Comparison of ENCODE assay signal across 1 cellular context in the genomic region with DNA sequence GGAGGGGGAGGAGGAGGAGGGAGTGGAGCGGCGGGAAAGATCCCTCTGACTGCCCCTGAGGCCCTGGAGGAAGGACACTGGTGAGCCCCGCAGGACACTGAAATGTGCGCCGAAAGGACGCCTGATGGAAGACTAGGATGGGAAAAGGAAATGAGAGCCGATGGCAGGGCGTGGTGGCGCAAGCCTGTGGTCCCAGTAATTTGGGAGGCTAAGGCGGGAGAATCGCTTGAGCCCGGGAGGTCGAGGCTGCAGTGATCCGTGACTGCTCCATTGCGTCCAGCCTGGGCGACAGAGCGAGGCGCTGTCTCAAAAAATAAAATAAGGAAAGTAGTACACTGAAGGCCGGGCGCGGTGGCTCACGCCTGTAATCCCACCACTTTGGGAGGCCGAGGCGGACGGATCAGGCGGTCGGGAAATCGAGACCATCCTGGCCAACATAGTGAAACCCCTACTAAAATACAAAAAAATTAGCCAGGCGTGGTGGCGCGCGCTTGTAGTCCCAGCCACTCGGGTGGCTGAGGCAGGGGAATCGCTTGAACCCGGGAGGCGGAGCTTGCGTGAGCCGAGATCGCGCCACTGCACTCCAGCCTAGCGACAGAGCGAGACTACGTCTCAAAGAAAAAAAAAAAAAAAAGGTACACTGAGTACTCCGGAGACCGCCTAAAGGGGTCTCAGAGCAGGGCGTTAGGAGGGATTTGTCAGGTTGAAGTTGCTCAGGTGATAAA.
A peak's percentile ranks its signal among the peaks of the same experiment; 100 is the strongest.
TF ChIP-seq lines count a peak whose summit lies in the region.

No MANE protein-coding gene starts in this region.

TF ChIP-seq in K562, 482 proteins besides CTCF, POLR2A, EP300 and RAD21 (continued from another document):
- TF ChIP-seq, protein P1, sequence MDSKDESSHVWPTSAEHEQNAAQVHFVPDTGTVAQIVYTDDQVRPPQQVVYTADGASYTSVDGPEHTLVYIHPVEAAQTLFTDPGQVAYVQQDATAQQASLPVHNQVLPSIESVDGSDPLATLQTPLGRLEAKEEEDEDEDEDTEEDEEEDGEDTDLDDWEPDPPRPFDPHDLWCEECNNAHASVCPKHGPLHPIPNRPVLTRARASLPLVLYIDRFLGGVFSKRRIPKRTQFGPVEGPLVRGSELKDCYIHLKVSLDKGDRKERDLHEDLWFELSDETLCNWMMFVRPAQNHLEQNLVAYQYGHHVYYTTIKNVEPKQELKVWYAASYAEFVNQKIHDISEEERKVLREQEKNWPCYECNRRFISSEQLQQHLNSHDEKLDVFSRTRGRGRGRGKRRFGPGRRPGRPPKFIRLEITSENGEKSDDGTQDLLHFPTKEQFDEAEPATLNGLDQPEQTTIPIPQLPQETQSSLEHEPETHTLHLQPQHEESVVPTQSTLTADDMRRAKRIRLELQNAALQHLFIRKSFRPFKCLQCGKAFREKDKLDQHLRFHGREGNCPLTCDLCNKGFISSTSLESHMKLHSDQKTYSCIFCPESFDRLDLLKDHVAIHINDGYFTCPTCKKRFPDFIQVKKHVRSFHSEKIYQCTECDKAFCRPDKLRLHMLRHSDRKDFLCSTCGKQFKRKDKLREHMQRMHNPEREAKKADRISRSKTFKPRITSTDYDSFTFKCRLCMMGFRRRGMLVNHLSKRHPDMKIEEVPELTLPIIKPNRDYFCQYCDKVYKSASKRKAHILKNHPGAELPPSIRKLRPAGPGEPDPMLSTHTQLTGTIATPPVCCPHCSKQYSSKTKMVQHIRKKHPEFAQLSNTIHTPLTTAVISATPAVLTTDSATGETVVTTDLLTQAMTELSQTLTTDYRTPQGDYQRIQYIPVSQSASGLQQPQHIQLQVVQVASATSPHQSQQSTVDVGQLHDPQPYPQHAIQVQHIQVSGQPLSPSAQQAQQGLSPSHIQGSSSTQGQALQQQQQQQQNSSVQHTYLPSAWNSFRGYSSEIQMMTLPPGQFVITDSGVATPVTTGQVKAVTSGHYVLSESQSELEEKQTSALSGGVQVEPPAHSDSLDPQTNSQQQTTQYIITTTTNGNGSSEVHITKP (IDR thresholded peaks at IDR 0.05; ENCODE audit: partially characterized antibody): no peak
- TF ChIP-seq FOXK1 (CRISPR knock-in tag; IDR thresholded peaks at IDR 0.05; ENCODE audit: borderline replicate concordance) (no peak), MIER1 (IDR thresholded peaks at IDR 0.05; ENCODE audit: low read depth) (peak; percentile 60; the same call in 1 of the 2 replicates), TAF7 (tag; IDR thresholded peaks at IDR 0.05) (peak; percentile 26; the same call in 1 of the 2 replicates), E2F3 (CRISPR knock-in tag; IDR thresholded peaks at IDR 0.05) (peak; percentile 79; the same call in 1 of the 2 replicates), TEAD2 (tag; IDR thresholded peaks at IDR 0.05) (no peak), TRIM24 (IDR thresholded peaks at IDR 0.05) (peak in 1 of 2 experiments; percentile 41; a peak in 1 of 4 replicates), TCF7 (IDR thresholded peaks at IDR 0.05; ENCODE audit: borderline replicate concordance) (no peak), TBL1XR1 (IDR thresholded peaks at IDR 0.05; ENCODE audit: low read length in 2 of 2) (no peak), DPF2 (IDR thresholded peaks at IDR 0.05) (peak; percentile 49; the same call in 1 of the 2 replicates), SIN3A (IDR thresholded peaks at IDR 0.05; ENCODE audit: borderline replicate concordance in 2 of 2, control insufficient read depth in 1 of 2, low read depth in 2 of 2, low read length in 2 of 2) (0 out of 4 replicates have a peak, but pooled peaks of 1 of the 2 experiments have one; percentile 25), ZNF707 (CRISPR knock-in tag; conservative IDR thresholded peaks at IDR 0.05) (peak; percentile 38; the same call in 1 of the 2 replicates), HDAC2 (IDR thresholded peaks at IDR 0.05) (peak; percentile 10), HMG20A (CRISPR knock-in tag; conservative IDR thresholded peaks at IDR 0.05) (no peak), GABPB2 (CRISPR knock-in tag; conservative IDR thresholded peaks at IDR 0.05) (no peak), HLTF (IDR thresholded peaks at IDR 0.05) (0 out of 2 replicates have a peak, but pooled peaks have one; percentile 53), SMARCB1 (IDR thresholded peaks at IDR 0.05; ENCODE audit: insufficient read length, low read depth) (no peak), SMC3 (conservative IDR thresholded peaks at IDR 0.05; ENCODE audit: insufficient read depth, low read depth, low read length) (no peak)
- TF ChIP-seq, protein P2, sequence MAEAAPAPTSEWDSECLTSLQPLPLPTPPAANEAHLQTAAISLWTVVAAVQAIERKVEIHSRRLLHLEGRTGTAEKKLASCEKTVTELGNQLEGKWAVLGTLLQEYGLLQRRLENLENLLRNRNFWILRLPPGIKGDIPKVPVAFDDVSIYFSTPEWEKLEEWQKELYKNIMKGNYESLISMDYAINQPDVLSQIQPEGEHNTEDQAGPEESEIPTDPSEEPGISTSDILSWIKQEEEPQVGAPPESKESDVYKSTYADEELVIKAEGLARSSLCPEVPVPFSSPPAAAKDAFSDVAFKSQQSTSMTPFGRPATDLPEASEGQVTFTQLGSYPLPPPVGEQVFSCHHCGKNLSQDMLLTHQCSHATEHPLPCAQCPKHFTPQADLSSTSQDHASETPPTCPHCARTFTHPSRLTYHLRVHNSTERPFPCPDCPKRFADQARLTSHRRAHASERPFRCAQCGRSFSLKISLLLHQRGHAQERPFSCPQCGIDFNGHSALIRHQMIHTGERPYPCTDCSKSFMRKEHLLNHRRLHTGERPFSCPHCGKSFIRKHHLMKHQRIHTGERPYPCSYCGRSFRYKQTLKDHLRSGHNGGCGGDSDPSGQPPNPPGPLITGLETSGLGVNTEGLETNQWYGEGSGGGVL (CRISPR knock-in tag; IDR thresholded peaks at IDR 0.05): no peak
- TF ChIP-seq, protein P3, sequence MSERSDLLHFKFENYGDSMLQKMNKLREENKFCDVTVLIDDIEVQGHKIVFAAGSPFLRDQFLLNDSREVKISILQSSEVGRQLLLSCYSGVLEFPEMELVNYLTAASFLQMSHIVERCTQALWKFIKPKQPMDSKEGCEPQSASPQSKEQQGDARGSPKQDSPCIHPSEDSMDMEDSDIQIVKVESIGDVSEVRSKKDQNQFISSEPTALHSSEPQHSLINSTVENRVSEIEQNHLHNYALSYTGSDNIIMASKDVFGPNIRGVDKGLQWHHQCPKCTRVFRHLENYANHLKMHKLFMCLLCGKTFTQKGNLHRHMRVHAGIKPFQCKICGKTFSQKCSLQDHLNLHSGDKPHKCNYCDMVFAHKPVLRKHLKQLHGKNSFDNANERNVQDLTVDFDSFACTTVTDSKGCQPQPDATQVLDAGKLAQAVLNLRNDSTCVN (CRISPR knock-in tag; IDR thresholded peaks at IDR 0.05): 0 out of 2 replicates have a peak, but pooled peaks have one; percentile 60
- TF ChIP-seq, protein P4, sequence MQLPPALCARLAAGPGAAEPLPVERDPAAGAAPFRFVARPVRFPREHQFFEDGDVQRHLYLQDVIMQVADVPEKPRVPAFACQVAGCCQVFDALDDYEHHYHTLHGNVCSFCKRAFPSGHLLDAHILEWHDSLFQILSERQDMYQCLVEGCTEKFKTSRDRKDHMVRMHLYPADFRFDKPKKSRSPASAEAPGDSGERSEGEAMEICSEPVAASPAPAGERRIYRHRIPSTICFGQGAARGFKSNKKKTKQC (CRISPR knock-in tag; IDR thresholded peaks at IDR 0.05): no peak
- TF ChIP-seq, protein P5, sequence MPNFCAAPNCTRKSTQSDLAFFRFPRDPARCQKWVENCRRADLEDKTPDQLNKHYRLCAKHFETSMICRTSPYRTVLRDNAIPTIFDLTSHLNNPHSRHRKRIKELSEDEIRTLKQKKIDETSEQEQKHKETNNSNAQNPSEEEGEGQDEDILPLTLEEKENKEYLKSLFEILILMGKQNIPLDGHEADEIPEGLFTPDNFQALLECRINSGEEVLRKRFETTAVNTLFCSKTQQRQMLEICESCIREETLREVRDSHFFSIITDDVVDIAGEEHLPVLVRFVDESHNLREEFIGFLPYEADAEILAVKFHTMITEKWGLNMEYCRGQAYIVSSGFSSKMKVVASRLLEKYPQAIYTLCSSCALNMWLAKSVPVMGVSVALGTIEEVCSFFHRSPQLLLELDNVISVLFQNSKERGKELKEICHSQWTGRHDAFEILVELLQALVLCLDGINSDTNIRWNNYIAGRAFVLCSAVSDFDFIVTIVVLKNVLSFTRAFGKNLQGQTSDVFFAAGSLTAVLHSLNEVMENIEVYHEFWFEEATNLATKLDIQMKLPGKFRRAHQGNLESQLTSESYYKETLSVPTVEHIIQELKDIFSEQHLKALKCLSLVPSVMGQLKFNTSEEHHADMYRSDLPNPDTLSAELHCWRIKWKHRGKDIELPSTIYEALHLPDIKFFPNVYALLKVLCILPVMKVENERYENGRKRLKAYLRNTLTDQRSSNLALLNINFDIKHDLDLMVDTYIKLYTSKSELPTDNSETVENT (CRISPR knock-in tag; IDR thresholded peaks at IDR 0.05): peak; percentile 30; the same call in 1 of the 2 replicates
- TF ChIP-seq, protein P6, sequence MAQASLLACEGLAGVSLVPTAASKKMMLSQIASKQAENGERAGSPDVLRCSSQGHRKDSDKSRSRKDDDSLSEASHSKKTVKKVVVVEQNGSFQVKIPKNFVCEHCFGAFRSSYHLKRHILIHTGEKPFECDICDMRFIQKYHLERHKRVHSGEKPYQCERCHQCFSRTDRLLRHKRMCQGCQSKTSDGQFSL (CRISPR knock-in tag; IDR thresholded peaks at IDR 0.05): no peak
- TF ChIP-seq, protein P6 (tag; IDR thresholded peaks at IDR 0.05): peak in 1 of 2 experiments; percentile 29; a peak in 1 of 4 replicates
- TF ChIP-seq, protein P7, sequence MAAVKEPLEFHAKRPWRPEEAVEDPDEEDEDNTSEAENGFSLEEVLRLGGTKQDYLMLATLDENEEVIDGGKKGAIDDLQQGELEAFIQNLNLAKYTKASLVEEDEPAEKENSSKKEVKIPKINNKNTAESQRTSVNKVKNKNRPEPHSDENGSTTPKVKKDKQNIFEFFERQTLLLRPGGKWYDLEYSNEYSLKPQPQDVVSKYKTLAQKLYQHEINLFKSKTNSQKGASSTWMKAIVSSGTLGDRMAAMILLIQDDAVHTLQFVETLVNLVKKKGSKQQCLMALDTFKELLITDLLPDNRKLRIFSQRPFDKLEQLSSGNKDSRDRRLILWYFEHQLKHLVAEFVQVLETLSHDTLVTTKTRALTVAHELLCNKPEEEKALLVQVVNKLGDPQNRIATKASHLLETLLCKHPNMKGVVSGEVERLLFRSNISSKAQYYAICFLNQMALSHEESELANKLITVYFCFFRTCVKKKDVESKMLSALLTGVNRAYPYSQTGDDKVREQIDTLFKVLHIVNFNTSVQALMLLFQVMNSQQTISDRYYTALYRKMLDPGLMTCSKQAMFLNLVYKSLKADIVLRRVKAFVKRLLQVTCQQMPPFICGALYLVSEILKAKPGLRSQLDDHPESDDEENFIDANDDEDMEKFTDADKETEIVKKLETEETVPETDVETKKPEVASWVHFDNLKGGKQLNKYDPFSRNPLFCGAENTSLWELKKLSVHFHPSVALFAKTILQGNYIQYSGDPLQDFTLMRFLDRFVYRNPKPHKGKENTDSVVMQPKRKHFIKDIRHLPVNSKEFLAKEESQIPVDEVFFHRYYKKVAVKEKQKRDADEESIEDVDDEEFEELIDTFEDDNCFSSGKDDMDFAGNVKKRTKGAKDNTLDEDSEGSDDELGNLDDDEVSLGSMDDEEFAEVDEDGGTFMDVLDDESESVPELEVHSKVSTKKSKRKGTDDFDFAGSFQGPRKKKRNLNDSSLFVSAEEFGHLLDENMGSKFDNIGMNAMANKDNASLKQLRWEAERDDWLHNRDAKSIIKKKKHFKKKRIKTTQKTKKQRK (IDR thresholded peaks at IDR 0.05; ENCODE audit: borderline replicate concordance, low read depth, low read length): no peak
- TF ChIP-seq, protein P8, sequence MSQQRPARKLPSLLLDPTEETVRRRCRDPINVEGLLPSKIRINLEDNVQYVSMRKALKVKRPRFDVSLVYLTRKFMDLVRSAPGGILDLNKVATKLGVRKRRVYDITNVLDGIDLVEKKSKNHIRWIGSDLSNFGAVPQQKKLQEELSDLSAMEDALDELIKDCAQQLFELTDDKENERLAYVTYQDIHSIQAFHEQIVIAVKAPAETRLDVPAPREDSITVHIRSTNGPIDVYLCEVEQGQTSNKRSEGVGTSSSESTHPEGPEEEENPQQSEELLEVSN (IDR thresholded peaks at IDR 0.05; ENCODE audit: borderline replicate concordance in 1 of 2, extremely low read depth in 1 of 2, insufficient read depth in 1 of 2, insufficient read length in 1 of 2, low read depth in 1 of 2, low read length in 1 of 2, poor library complexity in 1 of 2, severe bottlenecking in 1 of 2): peak; percentile 66 to 75
- TF ChIP-seq, protein P9, sequence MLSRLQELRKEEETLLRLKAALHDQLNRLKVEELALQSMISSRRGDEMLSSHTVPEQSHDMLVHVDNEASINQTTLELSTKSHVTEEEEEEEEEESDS (CRISPR knock-in tag; IDR thresholded peaks at IDR 0.05): no peak
